ENCODE assay signal across 9 cellular contexts in the genomic region with DNA sequence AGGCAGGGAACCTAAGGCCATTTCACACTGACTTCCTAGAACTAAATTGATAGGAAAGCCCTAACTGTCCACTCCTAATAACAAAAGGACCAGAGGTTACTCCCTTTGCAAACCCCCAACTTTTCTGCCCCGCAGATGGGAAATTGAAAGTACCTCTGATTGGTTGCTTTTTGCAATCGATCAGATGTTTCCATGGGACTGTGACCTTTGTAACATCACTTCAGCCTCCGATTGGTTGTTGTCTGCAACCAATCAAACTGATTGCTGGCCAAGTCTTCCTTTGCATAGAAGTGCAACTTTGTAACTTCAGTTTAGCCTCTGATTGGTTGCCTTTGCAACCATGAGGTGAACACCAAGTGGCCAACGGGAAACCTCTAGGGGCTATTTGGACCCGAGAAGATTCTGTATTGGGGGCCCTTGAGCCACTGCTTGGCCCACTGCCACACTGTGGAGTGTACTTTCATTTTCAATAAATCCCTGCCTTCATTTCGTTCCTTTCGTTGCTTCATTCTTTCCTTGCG. TPM values are rescaled to one million over a fixed set of nuclear protein-coding genes. Genes with fewer than 3 reads are reported as not detected.
DNase-seq lines count a peak whose midpoint lies in the region; ATAC-seq, FAIRE-seq and TF ChIP-seq lines count a peak whose summit lies in the region.
"Had no signal": no experiment of that assay in that cellular context is flagged by ENCODE, and none has a peak within 500 bp of the region (broad histone marks: within the 10 kb centered on the region; RNA-seq: fewer than 3 reads in every experiment).

No MANE protein-coding gene starts in this region.

- peak overlapping the region; percentile 76 for H3K4me3 ChIP-seq in ACC112 (ENCODE audit: low read depth, low read length)
- H3K4me3 ChIP-seq in HCT116 (replicated peaks in 1 of 2; ENCODE audit: low read depth in 1 of 2, low read length in 2 of 2): peak overlapping the region; percentile 46 to 55
- H3K4me3 ChIP-seq in HepG2 (replicated peaks in 1 of 3; ENCODE audit: insufficient read depth in 1 of 3, low read depth in 2 of 3, low read length in 3 of 3): peak overlapping the region; percentile 70 to 72 (median 72)
- H3K4me3 ChIP-seq in OCI-LY7 (ENCODE audit: low read depth, low read length, poor library complexity, severe bottlenecking): no peak overlapping the region
- H3K4me3 ChIP-seq: smooth muscle cell had no signal

- no peak for TF ChIP-seq CTCF in HCT116 (IDR thresholded peaks at IDR 0.05 in 2 of 3, conservative IDR thresholded peaks at IDR 0.05 in 1 of 3; ENCODE audit: borderline replicate concordance in 1 of 3, insufficient read depth in 1 of 3, low read depth in 2 of 3, low read length in 2 of 3)
- no peak for TF ChIP-seq CTCF in HepG2 (CRISPR knock-in tag; IDR thresholded peaks at IDR 0.05)
- TF ChIP-seq CTCF in OCI-LY7 (conservative IDR thresholded peaks at IDR 0.05; ENCODE audit: low read length): no peak
- no peak for TF ChIP-seq CTCF in GM10266 (IDR thresholded peaks at IDR 0.05; ENCODE audit: control insufficient read depth, insufficient read depth, low read depth, missing control alignments)

- CTCF ChIA-PET in HCT116 (lab: Charles Lee): interaction anchor here (0.9 kb wide), 1 partner anchor 288 kb away, joined by 3 read pairs; no protein-coding TSS in a partner anchor
- CTCF ChIA-PET in HepG2 (lab: Yijun Ruan, JAX; ENCODE audit: low intra/inter-chr PET ratio, low total read pairs): no interaction called here
- CTCF ChIA-PET in OCI-LY7 (lab: Charles Lee; ENCODE audit: unreplicated experiment): no interaction called here

- intact Hi-C loops in HCT116 (cut with micrococcal nuclease): no loop called here
- intact Hi-C loops in HepG2 (cut with micrococcal nuclease; ENCODE audit: unreplicated experiment): loop anchor here (1.0 kb wide), 2 partner anchors 12 to 13 kb away; a partner anchor contains a TSS
- intact Hi-C loops in OCI-LY7 (cut with micrococcal nuclease; ENCODE audit: unreplicated experiment): no loop called here

- H3K4me1 Mint-ChIP-seq in T-helper 17 cell: no peaks in the 10 kb centered on the region

- H3K27me3 ChIP-seq in ACC112 (ENCODE audit: insufficient read depth, low read length) (no peaks in the 10 kb centered on the region), HCT116 (ENCODE audit: insufficient read depth, low read length) (no peaks in the 10 kb centered on the region), HepG2 (ENCODE audit: control insufficient read depth in 1 of 2, insufficient read depth in 2 of 2, low read length in 2 of 2) (no peaks in the 10 kb centered on the region)

- no peaks in the 10 kb centered on the region for H4K20me1 ChIP-seq in HCT116 (ENCODE audit: insufficient read depth)
- no peaks in the 10 kb centered on the region for H4K20me1 ChIP-seq in HepG2 (ENCODE audit: insufficient read depth, low read length)
- H4K20me1 ChIP-seq in OCI-LY7 (ENCODE audit: insufficient read depth, low read length): no peaks in the 10 kb centered on the region

- no peaks in the 10 kb centered on the region for H3K36me3 ChIP-seq in ACC112 (ENCODE audit: insufficient read depth, low read length)
- H3K36me3 ChIP-seq in HCT116 (ENCODE audit: control insufficient read depth in 1 of 2, insufficient read depth in 2 of 2, low read length in 2 of 2): no peaks in the 10 kb centered on the region
- no peaks in the 10 kb centered on the region for H3K36me3 ChIP-seq in HepG2 (replicated peaks in 1 of 2; ENCODE audit: control insufficient read depth in 1 of 2, insufficient read depth in 2 of 2, low read length in 2 of 2)
- no peaks in the 10 kb centered on the region for H3K36me3 ChIP-seq in OCI-LY7 (ENCODE audit: insufficient read depth, low read length)

- FAIRE-seq in HepG2 (lab: Jason Lieb, UNC): peak; percentile 99

- H2AFZ ChIP-seq in ACC112 (ENCODE audit: low read length, unreplicated experiment) (peak overlapping the region; percentile 99), HCT116 (ENCODE audit: low read depth, low read length, poor library complexity, severe bottlenecking) (peak overlapping the region; percentile 64), HepG2 (ENCODE audit: low read length) (no peak overlapping the region), OCI-LY7 (ENCODE audit: low read length) (no peak overlapping the region)

- TF ChIP-seq POLR2A in HCT116 (IDR thresholded peaks at IDR 0.05; ENCODE audit: borderline replicate concordance, extremely low read depth, insufficient read depth, insufficient read length) (peak; percentile 62), HepG2 (IDR thresholded peaks at IDR 0.05; ENCODE audit: insufficient read depth in 1 of 2, low read depth in 2 of 2, low read length in 2 of 2) (peak; percentile 28 to 40; a peak in 2 of 4 replicates)

- 0% methylated on average over 8 of the region's 8 CpGs for WGBS in HepG2 (ENCODE audit: low lambda C conversion rate)

- H3K9me2 ChIP-seq in HCT116 (ENCODE audit: insufficient read depth) (no peaks in the 10 kb centered on the region; the same call in 1 of the 2 replicates), OCI-LY7 (ENCODE audit: insufficient read depth, low read length) (no peaks in the 10 kb centered on the region)

- peak overlapping the region; percentile 58 for H3K4me3 Mint-ChIP-seq in T-helper 17 cell

- no peak for TF ChIP-seq RAD21 in HCT116 (IDR thresholded peaks at IDR 0.05; ENCODE audit: low read depth)
- TF ChIP-seq RAD21 in HepG2 (CRISPR knock-in tag; IDR thresholded peaks at IDR 0.05): no peak

- POLR2A ChIA-PET in HCT116 (lab: Charles Lee) (interaction anchor here (1.2 to 2.1 kb wide), 3 partner anchors 14 to 75 kb away, joined by 3 to 16 read pairs (median 9); a partner anchor contains a TSS), HepG2 (lab: Yijun Ruan, JAX) (interaction anchor here (1.5 to 3.0 kb wide), 5 partner anchors 14 to 111 kb away, joined by 4 to 16 read pairs (median 8); a partner anchor contains a TSS), OCI-LY7 (lab: Charles Lee) (no interaction called here)

- H3K27me3 Mint-ChIP-seq in T-helper 17 cell: peaks cover 5% of the 10 kb centered on the region

- in situ Hi-C loops in HepG2 (cut with HindIII; ENCODE audit: extremely low pct_ligation_motif_present, low pct_unique_long_range_greater_than_20kb): loop anchor here (10.0 kb wide), 1 partner anchor 312 kb away; a partner anchor contains a TSS

- H3K9ac ChIP-seq in HCT116 (ENCODE audit: low read length) (peak overlapping the region; percentile 41), HepG2 (ENCODE audit: insufficient read depth, low read depth, low read length) (peak overlapping the region; percentile 69)

- peak; percentile 86 for DNase-seq in HCT116 (ENCODE audit: low read depth, low spot score)
- no peak for DNase-seq in T-helper 17 cell
- DNase-seq in HepG2 (ENCODE audit: low spot score): peak; percentile 99
- no peak for DNase-seq in OCI-LY7 (ENCODE audit: low spot score)
- DNase-seq in germinal center (ENCODE audit: low spot score): no peak
- DNase-seq in GM10266 (ENCODE audit: extremely low spot score): no peak

- H3K27ac ChIP-seq in ACC112 (ENCODE audit: low read depth, low read length) (peak overlapping the region; percentile 33; the same call in 1 of the 2 replicates), HCT116 (ENCODE audit: low read depth, low read length) (peak overlapping the region; percentile 45), HepG2 (ENCODE audit: extremely low read length, insufficient read depth, low read length) (peak overlapping the region; percentile 91), OCI-LY7 (ENCODE audit: low read depth, low read length, poor library complexity, severe bottlenecking) (no peak overlapping the region)

- no TSS peak for BruUV-seq in HCT116 (replicated peaks; lab: Mats Ljungman, UMichigan)
- no TSS peak for BruUV-seq in HepG2 (replicated peaks; lab: Mats Ljungman, UMichigan)
- no TSS peak for BruUV-seq in OCI-LY7 (replicated peaks; lab: Mats Ljungman, UMichigan)

- H3K4me1 ChIP-seq in ACC112 (ENCODE audit: control insufficient read depth, insufficient read depth, low read length, unreplicated experiment): no peaks in the 10 kb centered on the region
- H3K4me1 ChIP-seq in HCT116 (ENCODE audit: control insufficient read depth in 1 of 2, insufficient read depth in 2 of 2, low read length in 2 of 2): peaks cover 10 to 23% of the 10 kb centered on the region in 2 experiments; a peak in 3 of 4 replicates
- peaks cover 15% of the 10 kb centered on the region for H3K4me1 ChIP-seq in HepG2 (ENCODE audit: insufficient read depth, low read length)
- H3K4me1 ChIP-seq in OCI-LY7 (ENCODE audit: insufficient read depth, low read length, poor library complexity, severe bottlenecking): no peaks in the 10 kb centered on the region

- H3K4me2 ChIP-seq in HCT116 (ENCODE audit: low read length) (peak overlapping the region; percentile 73), HepG2 (ENCODE audit: low read depth, low read length) (peak overlapping the region; percentile 89), OCI-LY7 (ENCODE audit: low read length) (no peak overlapping the region)
- H3K4me2 ChIP-seq: smooth muscle cell had no signal

- H3K27ac Mint-ChIP-seq in T-helper 17 cell: no peak overlapping the region

- H3K79me2 ChIP-seq in ACC112 (ENCODE audit: control insufficient read depth, insufficient read depth, low read length, unreplicated experiment): no peaks in the 10 kb centered on the region
- no peaks in the 10 kb centered on the region for H3K79me2 ChIP-seq in HCT116 (ENCODE audit: insufficient read depth, low read length)
- no peaks in the 10 kb centered on the region for H3K79me2 ChIP-seq in HepG2 (ENCODE audit: insufficient read depth, low read length)
- no peaks in the 10 kb centered on the region for H3K79me2 ChIP-seq in OCI-LY7 (ENCODE audit: insufficient read depth, low read depth, low read length)

- H3K36me3 Mint-ChIP-seq in T-helper 17 cell (ENCODE audit: low read depth): no peaks in the 10 kb centered on the region

- peak in 1 of 2 experiments; percentile 50; a peak in 1 of 4 replicates for TF ChIP-seq EP300 in HepG2 (IDR thresholded peaks at IDR 0.05; ENCODE audit: low read depth in 2 of 2, low read length in 2 of 2)
- no peak for TF ChIP-seq EP300 in HepG2 (CRISPR knock-in tag; IDR thresholded peaks at IDR 0.05; ENCODE audit: borderline replicate concordance)

- RAD21 ChIA-PET in HCT116 (lab: Charles Lee; ENCODE audit: low non-redundant PET in 1 of 2, low total read pairs in 2 of 2, uncharacterized antibody in 2 of 2, unreplicated experiment in 2 of 2): no interaction called here

- H3K9me3 ChIP-seq in HCT116 (ENCODE audit: control insufficient read depth in 1 of 2, insufficient read depth in 1 of 2, low read depth in 1 of 2, low read length in 2 of 2) (peaks cover 0 to 3% of the 10 kb centered on the region in 2 experiments; a peak in 1 of 4 replicates), T-helper 17 cell (ENCODE audit: control insufficient read depth, low read length, poor library complexity, severe bottlenecking) (no peaks in the 10 kb centered on the region), HepG2 (ENCODE audit: low read length) (no peaks in the 10 kb centered on the region), OCI-LY7 (ENCODE audit: low read length) (no peaks in the 10 kb centered on the region)

- ATAC-seq in HCT116: peak; percentile 81
- ATAC-seq in T-helper 17 cell: peak; percentile 64
- peak; percentile 94 for ATAC-seq in HepG2
- no peak for ATAC-seq in GM21786 (IDR thresholded peaks at IDR 0.05; ENCODE audit: unreplicated experiment)

RNA-seq across cellular contexts. Expression of a gene that starts 11.3 kb away (rescaled TPM):
- 30.6 TPM for total RNA-seq in HCT116 (2021; ENCODE audit: unreplicated experiment)
- polyA plus RNA-seq in HCT116 (2012): 5.4 and 9.8 TPM in 2 replicates
- 1 to 10 TPM in 1 of 2 donors, under 1 TPM in 1; 0.77 to 4.6 TPM for total RNA-seq in T-helper 17 cell
- total RNA-seq in HepG2 (2016; rRNA removed; fragmentation: Illumina TruSeq; extraction: Trizol): 21.4 and 34.5 TPM in 2 replicates
- 3.5 and 3.7 TPM in 2 replicates for total RNA-seq in HepG2 (2016; cell fraction: cytosol; rRNA removed; fragmentation: Illumina TruSeq; extraction: Trizol; ENCODE audit: low read depth)
- total RNA-seq in HepG2 (2016; cell fraction: insoluble cytoplasmic fraction; rRNA removed; fragmentation: Illumina TruSeq; extraction: Trizol): 20.6 and 35.0 TPM in 2 replicates
- 4.5 and 7.0 TPM in 2 replicates for total RNA-seq in HepG2 (2016; cell fraction: membrane; rRNA removed; fragmentation: Illumina TruSeq; extraction: Trizol)
- 32.4 and 33.6 TPM in 2 replicates for total RNA-seq in HepG2 (2016; cell fraction: nucleus; rRNA removed; fragmentation: Illumina TruSeq; extraction: Trizol)
- polyA plus RNA-seq in HepG2 (2011; rRNA removed): 6.1 and 8.0 TPM in 2 replicates
- 2.0 and 3.8 TPM in 2 replicates for polyA plus RNA-seq in HepG2 (2011; cell fraction: cytosol; rRNA removed)
- polyA plus RNA-seq in HepG2 (2011; cell fraction: nucleus; rRNA removed): 3.9 and 5.0 TPM in 2 replicates
- 9.1 and 16.9 TPM in 2 replicates for polyA plus RNA-seq in HepG2 (2012)
- 1.1 and 1.3 TPM in 2 replicates for polyA plus RNA-seq in HepG2 (2016; cell fraction: cytosol; fragmentation: Illumina TruSeq; extraction: Trizol; ENCODE audit: low read depth)
- 17.5 and 17.9 TPM in 2 replicates for polyA plus RNA-seq in HepG2 (2016; cell fraction: insoluble cytoplasmic fraction; fragmentation: Illumina TruSeq; extraction: Trizol; ENCODE audit: low read depth)
- polyA plus RNA-seq in HepG2 (2016; cell fraction: membrane; fragmentation: Illumina TruSeq; extraction: Trizol; ENCODE audit: low read depth): 2.7 and 3.5 TPM in 2 replicates
- 28.1 and 29.9 TPM in 2 replicates for polyA plus RNA-seq in HepG2 (2016; cell fraction: nucleus; fragmentation: Illumina TruSeq; extraction: Trizol; ENCODE audit: insufficient read depth, low read depth)
- 3.9 and 18.6 TPM in 2 replicates for polyA minus RNA-seq in HepG2 (2011; rRNA and poly(A)+ RNA removed; ENCODE audit: low replicate concordance)
- polyA minus RNA-seq in HepG2 (2011; cell fraction: cytosol; rRNA and poly(A)+ RNA removed): 9.1 and 12.3 TPM in 2 replicates
- 28.5 and 29.7 TPM in 2 replicates for polyA minus RNA-seq in HepG2 (2011; cell fraction: nucleus; rRNA and poly(A)+ RNA removed)
- 51.3 and 66.9 TPM in 2 replicates for total RNA-seq in OCI-LY7 (2014; rRNA removed; shearing (Covaris generic))
- total RNA-seq in OCI-LY7 (2022): 58.7 and 62.3 TPM in 2 replicates

RNA-seq across cellular contexts. Expression of a gene that starts 13.7 kb away (rescaled TPM):
- total RNA-seq in HCT116 (2021; ENCODE audit: unreplicated experiment): 22.5 TPM
- polyA plus RNA-seq in HCT116 (2012): 12.5 and 15.4 TPM in 2 replicates
- total RNA-seq in T-helper 17 cell: 10 to 100 TPM in 1 of 2 donors, 1 to 10 TPM in 1; 9.1 to 15.1 TPM
- total RNA-seq in HepG2 (2016; rRNA removed; fragmentation: Illumina TruSeq; extraction: Trizol): 14.5 and 18.8 TPM in 2 replicates
- total RNA-seq in HepG2 (2016; cell fraction: cytosol; rRNA removed; fragmentation: Illumina TruSeq; extraction: Trizol; ENCODE audit: low read depth): 2.9 and 3.0 TPM in 2 replicates
- 15.5 and 15.8 TPM in 2 replicates for total RNA-seq in HepG2 (2016; cell fraction: insoluble cytoplasmic fraction; rRNA removed; fragmentation: Illumina TruSeq; extraction: Trizol)
- 4.9 and 5.5 TPM in 2 replicates for total RNA-seq in HepG2 (2016; cell fraction: membrane; rRNA removed; fragmentation: Illumina TruSeq; extraction: Trizol)
- total RNA-seq in HepG2 (2016; cell fraction: nucleus; rRNA removed; fragmentation: Illumina TruSeq; extraction: Trizol): 7.0 and 7.2 TPM in 2 replicates
- polyA plus RNA-seq in HepG2 (2011; rRNA removed): 8.6 and 9.8 TPM in 2 replicates
- polyA plus RNA-seq in HepG2 (2011; cell fraction: cytosol; rRNA removed): 8.2 and 9.4 TPM in 2 replicates
- 3.9 and 4.4 TPM in 2 replicates for polyA plus RNA-seq in HepG2 (2011; cell fraction: nucleus; rRNA removed)
- 5.9 and 6.6 TPM in 2 replicates for polyA plus RNA-seq in HepG2 (2012)
- polyA plus RNA-seq in HepG2 (2016; cell fraction: cytosol; fragmentation: Illumina TruSeq; extraction: Trizol; ENCODE audit: low read depth): 2.0 and 2.8 TPM in 2 replicates
- polyA plus RNA-seq in HepG2 (2016; cell fraction: insoluble cytoplasmic fraction; fragmentation: Illumina TruSeq; extraction: Trizol; ENCODE audit: low read depth): 16.4 and 19.6 TPM in 2 replicates
- 2.8 TPM in 2 replicates for polyA plus RNA-seq in HepG2 (2016; cell fraction: membrane; fragmentation: Illumina TruSeq; extraction: Trizol; ENCODE audit: low read depth)
- polyA plus RNA-seq in HepG2 (2016; cell fraction: nucleus; fragmentation: Illumina TruSeq; extraction: Trizol; ENCODE audit: insufficient read depth, low read depth): 10.3 and 12.6 TPM in 2 replicates
- 17.0 and 44.9 TPM in 2 replicates for polyA minus RNA-seq in HepG2 (2011; rRNA and poly(A)+ RNA removed; ENCODE audit: low replicate concordance)
- 4.4 and 6.0 TPM in 2 replicates for polyA minus RNA-seq in HepG2 (2011; cell fraction: cytosol; rRNA and poly(A)+ RNA removed)
- 5.8 and 6.1 TPM in 2 replicates for polyA minus RNA-seq in HepG2 (2011; cell fraction: nucleus; rRNA and poly(A)+ RNA removed)
- 26.4 and 27.7 TPM in 2 replicates for total RNA-seq in OCI-LY7 (2014; rRNA removed; shearing (Covaris generic))
- 15.7 and 18.9 TPM in 2 replicates for total RNA-seq in OCI-LY7 (2022)

RNA-seq across cellular contexts. Expression of a gene that starts 17.9 kb away (rescaled TPM):
- total RNA-seq in HCT116 (2021; ENCODE audit: unreplicated experiment): 18.6 TPM
- 21.1 and 21.2 TPM in 2 replicates for polyA plus RNA-seq in HCT116 (2012)
- total RNA-seq in T-helper 17 cell: 10 to 100 TPM; 20.9 to 28.5 TPM
- 23.2 and 26.3 TPM in 2 replicates for total RNA-seq in HepG2 (2016; rRNA removed; fragmentation: Illumina TruSeq; extraction: Trizol)
- 3.1 and 3.3 TPM in 2 replicates for total RNA-seq in HepG2 (2016; cell fraction: cytosol; rRNA removed; fragmentation: Illumina TruSeq; extraction: Trizol; ENCODE audit: low read depth)
- 20.5 and 28.7 TPM in 2 replicates for total RNA-seq in HepG2 (2016; cell fraction: insoluble cytoplasmic fraction; rRNA removed; fragmentation: Illumina TruSeq; extraction: Trizol)
- total RNA-seq in HepG2 (2016; cell fraction: membrane; rRNA removed; fragmentation: Illumina TruSeq; extraction: Trizol): 5.6 and 8.7 TPM in 2 replicates
- 13.2 and 14.8 TPM in 2 replicates for total RNA-seq in HepG2 (2016; cell fraction: nucleus; rRNA removed; fragmentation: Illumina TruSeq; extraction: Trizol)
- polyA plus RNA-seq in HepG2 (2011; rRNA removed): 6.6 and 10.8 TPM in 2 replicates
- 14.2 and 21.1 TPM in 2 replicates for polyA plus RNA-seq in HepG2 (2011; cell fraction: cytosol; rRNA removed)
- 2.8 and 8.6 TPM in 2 replicates for polyA plus RNA-seq in HepG2 (2011; cell fraction: nucleus; rRNA removed)
- 11.8 and 14.4 TPM in 2 replicates for polyA plus RNA-seq in HepG2 (2012)
- 1.9 and 2.4 TPM in 2 replicates for polyA plus RNA-seq in HepG2 (2016; cell fraction: cytosol; fragmentation: Illumina TruSeq; extraction: Trizol; ENCODE audit: low read depth)
- 24.5 and 29.8 TPM in 2 replicates for polyA plus RNA-seq in HepG2 (2016; cell fraction: insoluble cytoplasmic fraction; fragmentation: Illumina TruSeq; extraction: Trizol; ENCODE audit: low read depth)
- 3.8 and 4.4 TPM in 2 replicates for polyA plus RNA-seq in HepG2 (2016; cell fraction: membrane; fragmentation: Illumina TruSeq; extraction: Trizol; ENCODE audit: low read depth)
- polyA plus RNA-seq in HepG2 (2016; cell fraction: nucleus; fragmentation: Illumina TruSeq; extraction: Trizol; ENCODE audit: insufficient read depth, low read depth): 13.5 and 15.0 TPM in 2 replicates
- 6.2 and 20.2 TPM in 2 replicates for polyA minus RNA-seq in HepG2 (2011; rRNA and poly(A)+ RNA removed; ENCODE audit: low replicate concordance)
- polyA minus RNA-seq in HepG2 (2011; cell fraction: cytosol; rRNA and poly(A)+ RNA removed): 2.2 and 3.0 TPM in 2 replicates
- 11.7 and 16.2 TPM in 2 replicates for polyA minus RNA-seq in HepG2 (2011; cell fraction: nucleus; rRNA and poly(A)+ RNA removed)
- total RNA-seq in OCI-LY7 (2014; rRNA removed; shearing (Covaris generic)): 10.3 and 15.1 TPM in 2 replicates
- 14.3 and 14.9 TPM in 2 replicates for total RNA-seq in OCI-LY7 (2022)

Comparison
In these comparisons a context has a peak if more than half of its experiments do, and no peak if none do; other contexts are left out.
1. H2AFZ ChIP-seq: peak in ACC112 (single experiment) and HCT116 (single experiment); none in HepG2 (single experiment) and OCI-LY7 (single experiment).
2. DNase-seq: peak in HCT116 (single experiment) and HepG2 (single experiment); none in T-helper 17 cell (0 of 3), OCI-LY7 (single experiment), germinal center (single experiment) and GM10266 (single experiment).